8 cellular contexts compared by ENCODE assay signal in genomic region chr10:61452655-61453641, GRCh38. TPM values are rescaled to one million over a fixed set of nuclear protein-coding genes. Genes with fewer than 3 reads are reported as not detected.
DNase-seq lines count a peak whose midpoint lies in the region; ATAC-seq and TF ChIP-seq lines count a peak whose summit lies in the region.

TSS of gene TMEM26 (minus strand) at chr10:61453381. CDS start at chr10:61453081, 300 bp downstream.

- no TSS peak for BruUV-seq in MCF 10A (replicated peaks; lab: Mats Ljungman, UMichigan)

- H3K36me3 ChIP-seq in mucosa of descending colon (ENCODE audit: low read depth): no peaks in the 10 kb centered on the region
- H3K36me3 ChIP-seq in uterus: no peaks in the 10 kb centered on the region

- H3K36me3 Mint-ChIP-seq in MCF 10A (ENCODE audit: insufficient read depth, unreplicated experiment): no peaks in the 10 kb centered on the region
- H3K36me3 Mint-ChIP-seq in activated CD4-positive, alpha-beta memory T cell treated with anti-CD3 and anti-CD28 coated beads for 36 hours: no peaks in the 10 kb centered on the region
- no peaks in the 10 kb centered on the region for H3K36me3 Mint-ChIP-seq in effector memory CD8-positive, alpha-beta T cell (ENCODE audit: insufficient read depth)

- H3K9me3 Mint-ChIP-seq in MCF 10A (ENCODE audit: unreplicated experiment): no peaks in the 10 kb centered on the region
- H3K9me3 Mint-ChIP-seq in activated CD4-positive, alpha-beta memory T cell treated with anti-CD3 and anti-CD28 coated beads for 36 hours: no peaks in the 10 kb centered on the region
- H3K9me3 Mint-ChIP-seq in effector memory CD8-positive, alpha-beta T cell: no peaks in the 10 kb centered on the region

- peak in 1 of 2 donors; percentile 12 for TF ChIP-seq POLR2A in uterus (IDR thresholded peaks at IDR 0.05)

- in situ Hi-C loops in T47D (cut with HindIII; ENCODE audit: low pct_unique_long_range_greater_than_20kb, low sequenced_read_pairs): no loop called here

- H3K4me1 ChIP-seq in mucosa of descending colon (ENCODE audit: low read depth) (no peaks in the 10 kb centered on the region), uterus (no peaks in the 10 kb centered on the region)

- ATAC-seq in mucosa of descending colon (peak; percentile 42), HG03520 (IDR thresholded peaks at IDR 0.05; ENCODE audit: unreplicated experiment) (no peak)
- ATAC-seq in effector memory CD8-positive, alpha-beta T cell (replicated peaks): no peak

- H3K4me3 Mint-ChIP-seq in MCF 10A (ENCODE audit: unreplicated experiment): no peak within 1 kb of the TSS
- H3K4me3 Mint-ChIP-seq in activated CD4-positive, alpha-beta memory T cell treated with anti-CD3 and anti-CD28 coated beads for 36 hours: no peak within 1 kb of the TSS
- no peak within 1 kb of the TSS for H3K4me3 Mint-ChIP-seq in effector memory CD8-positive, alpha-beta T cell

- H3K27me3 ChIP-seq in uterus: no peaks in the 10 kb centered on the region

- intact Hi-C loops in MCF 10A (cut with micrococcal nuclease): no loop called here
- intact Hi-C loops in mucosa of descending colon (cut with DNase I, micrococcal nuclease): no loop called here
- intact Hi-C loops in uterus (cut with DNase I; ENCODE audit: low total_unique reads): no loop called here
- intact Hi-C loops in activated CD4-positive, alpha-beta memory T cell treated with anti-CD3 and anti-CD28 coated beads for 36 hours (cut with micrococcal nuclease): no loop called here

- TF ChIP-seq CTCF in MCF 10A (IDR thresholded peaks at IDR 0.05; ENCODE audit: unreplicated experiment) (no peak), epithelial cell of proximal tubule (conservative IDR thresholded peaks at IDR 0.05; ENCODE audit: low read depth, low read length) (no peak), mucosa of descending colon (IDR thresholded peaks at IDR 0.05) (no peak), uterus (IDR thresholded peaks at IDR 0.05) (no peak)

- CTCF ChIA-PET in MCF 10A (lab: Yijun Ruan, JAX): interaction anchor here (0.6 kb wide), 1 partner anchor 94 kb away, joined by 5 read pairs; no protein-coding TSS in a partner anchor
- CTCF ChIA-PET in activated CD4-positive, alpha-beta memory T cell treated with anti-CD3 and anti-CD28 coated beads for 36 hours (lab: Charles Lee): no interaction called here

- POLR2A ChIA-PET in MCF 10A (lab: Yijun Ruan, JAX): interaction anchor here (0.8 kb wide), 1 partner anchor 55 kb away, joined by 3 read pairs; no protein-coding TSS in a partner anchor
- POLR2A ChIA-PET in activated CD4-positive, alpha-beta memory T cell treated with anti-CD3 and anti-CD28 coated beads for 36 hours (lab: Charles Lee): no interaction called here

- H3K4me3 ChIP-seq in epithelial cell of proximal tubule (ENCODE audit: low read depth, low read length): peak within 1 kb of the TSS; percentile 52
- no peak within 1 kb of the TSS for H3K4me3 ChIP-seq in mucosa of descending colon
- H3K4me3 ChIP-seq in uterus: peak within 1 kb of the TSS; percentile 42 to 44

- DNase-seq in T47D (ENCODE audit: low read depth in 1 of 2, low spot score in 1 of 2) (peak; percentile 28 to 46), MCF 10A (ENCODE audit: unreplicated experiment) (no peak), epithelial cell of proximal tubule (ENCODE audit: low read depth) (no peak), mucosa of descending colon (peak; percentile 51 to 60 (median 59)), uterus (peak; percentile 69 to 81)
- DNase-seq in activated CD4-positive, alpha-beta memory T cell treated with anti-CD3 and anti-CD28 coated beads for 36 hours: no peak
- no peak for DNase-seq in effector memory CD8-positive, alpha-beta T cell

- no peaks in the 10 kb centered on the region for H3K27me3 Mint-ChIP-seq in MCF 10A (ENCODE audit: insufficient read depth, unreplicated experiment)
- H3K27me3 Mint-ChIP-seq in activated CD4-positive, alpha-beta memory T cell treated with anti-CD3 and anti-CD28 coated beads for 36 hours: peaks cover 35% of the 10 kb centered on the region
- H3K27me3 Mint-ChIP-seq in effector memory CD8-positive, alpha-beta T cell: peaks cover 45 to 50% of the 10 kb centered on the region in 2 donors

- H3K9me3 ChIP-seq in mucosa of descending colon (no peaks in the 10 kb centered on the region), uterus (no peaks in the 10 kb centered on the region)

- H3K27ac ChIP-seq in uterus: peak within 1 kb of the TSS; percentile 61 to 74

- H3K4me1 Mint-ChIP-seq in MCF 10A (ENCODE audit: insufficient read depth, unreplicated experiment): peaks cover 8% of the 10 kb centered on the region
- H3K4me1 Mint-ChIP-seq in activated CD4-positive, alpha-beta memory T cell treated with anti-CD3 and anti-CD28 coated beads for 36 hours (ENCODE audit: low read depth): peaks cover 12% of the 10 kb centered on the region
- H3K4me1 Mint-ChIP-seq in effector memory CD8-positive, alpha-beta T cell (ENCODE audit: low read depth in 2 of 2): peaks cover 0 to 3% of the 10 kb centered on the region in 2 donors

- H3K27ac Mint-ChIP-seq in MCF 10A (ENCODE audit: low read depth, unreplicated experiment): no peak within 1 kb of the TSS
- no peak within 1 kb of the TSS for H3K27ac Mint-ChIP-seq in activated CD4-positive, alpha-beta memory T cell treated with anti-CD3 and anti-CD28 coated beads for 36 hours
- H3K27ac Mint-ChIP-seq in effector memory CD8-positive, alpha-beta T cell: no peak within 1 kb of the TSS

RNA-seq across cellular contexts. Expression of gene TMEM26, which starts in this region (rescaled TPM):
- total RNA-seq in MCF 10A (2022) (not detected in 2 replicates), epithelial cell of proximal tubule (0.07 and 0.23 TPM in 2 replicates), mucosa of descending colon (1 to 10 TPM in 1 of 3 donors, under 1 TPM in 2; 0.75 to 1.2 (median 0.95) TPM), uterus (10 to 100 TPM in 1 of 4 donors, 1 to 10 TPM in 1, under 1 TPM in 2; 0.29 to 35.7 (median 1.8) TPM)
- total RNA-seq in activated CD4-positive, alpha-beta memory T cell treated with anti-CD3 and anti-CD28 coated beads for 36 hours: not detected

Comparison
In these comparisons a context has a peak if more than half of its experiments do, and no peak if none do; other contexts are left out.
1. DNase-seq: peak in T47D (2 of 2), mucosa of descending colon (3 of 3) and uterus (2 of 2); none in MCF 10A (single experiment), epithelial cell of proximal tubule (single experiment), activated CD4-positive, alpha-beta memory T cell treated with anti-CD3 and anti-CD28 coated beads for 36 hours (single experiment) and effector memory CD8-positive, alpha-beta T cell (0 of 3).